1 cellular context compared by ENCODE assay signal in the genomic region with DNA sequence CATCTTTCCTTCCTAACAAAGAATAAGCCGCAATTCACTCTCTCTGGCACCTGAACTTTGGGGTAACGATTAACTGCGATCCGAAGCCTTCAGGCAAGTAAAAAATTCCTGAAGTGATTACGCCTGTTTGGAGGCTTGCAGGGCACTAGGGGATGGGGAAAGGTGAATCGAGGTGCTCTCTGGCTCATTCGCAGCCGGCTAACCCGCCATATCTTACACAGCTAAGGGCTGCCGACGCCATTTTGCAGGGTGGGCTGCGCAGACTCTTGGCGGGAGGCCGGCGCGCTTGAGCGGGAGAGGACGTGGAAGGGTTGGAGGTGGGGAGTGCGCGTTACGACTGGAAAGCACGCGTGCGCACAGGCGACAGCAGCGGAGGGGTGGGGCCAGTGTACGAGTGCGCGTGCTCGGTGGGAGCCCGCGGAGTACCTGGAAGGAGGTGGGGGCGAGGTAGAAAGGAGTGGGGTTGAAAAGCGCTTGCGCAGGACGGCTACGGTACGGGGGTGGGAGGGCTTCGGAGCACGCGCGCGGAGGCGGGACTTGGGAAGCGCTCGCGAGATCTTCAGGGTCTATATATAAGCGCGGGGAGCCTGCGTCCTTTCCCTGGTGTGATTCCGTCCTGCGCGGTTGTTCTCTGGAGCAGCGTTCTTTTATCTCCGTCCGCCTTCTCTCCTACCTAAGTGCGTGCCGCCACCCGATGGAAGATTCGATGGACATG.
TF ChIP-seq lines count a peak whose summit lies in the region.

A gene with protein sequence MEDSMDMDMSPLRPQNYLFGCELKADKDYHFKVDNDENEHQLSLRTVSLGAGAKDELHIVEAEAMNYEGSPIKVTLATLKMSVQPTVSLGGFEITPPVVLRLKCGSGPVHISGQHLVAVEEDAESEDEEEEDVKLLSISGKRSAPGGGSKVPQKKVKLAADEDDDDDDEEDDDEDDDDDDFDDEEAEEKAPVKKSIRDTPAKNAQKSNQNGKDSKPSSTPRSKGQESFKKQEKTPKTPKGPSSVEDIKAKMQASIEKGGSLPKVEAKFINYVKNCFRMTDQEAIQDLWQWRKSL (plus strand): TSS at position 595 of the 715 bp plus-strand sequence. CDS start 100 bp downstream, at position 695.

TF ChIP-seq in GM12878, 131 proteins besides CTCF, POLR2A, EP300 and RAD21 (continued from another document):
- TF ChIP-seq IKZF1 (conservative IDR thresholded peaks at IDR 0.05) (peak; percentile 86), KAT2A (conservative IDR thresholded peaks at IDR 0.05; ENCODE audit: control insufficient read depth, low read depth, low read length) (no peak; the same call in 1 of the 2 replicates), LARP7 (IDR thresholded peaks at IDR 0.05) (no peak), POU2F2 (IDR thresholded peaks at IDR 0.05; ENCODE audit: borderline replicate concordance, low read depth, low read length) (peak; percentile 89), PAX8 (IDR thresholded peaks at IDR 0.05) (no peak; the same call in 1 of the 2 replicates), RFX5 (IDR thresholded peaks at IDR 0.05; ENCODE audit: low read depth, low read length) (no peak; the same call in 1 of the 2 replicates), NBN (IDR thresholded peaks at IDR 0.05) (peak; percentile 91), STAT3 (IDR thresholded peaks at IDR 0.05; ENCODE audit: low read depth, low read length) (peak; percentile 25; the same call in 1 of the 2 replicates), NKRF (conservative IDR thresholded peaks at IDR 0.05) (peak; percentile 38; the same call in 1 of the 2 replicates), DPF2 (IDR thresholded peaks at IDR 0.05) (no peak), NFIC (IDR thresholded peaks at IDR 0.05; ENCODE audit: low read depth, low read length) (no peak), BCL11A (IDR thresholded peaks at IDR 0.05; ENCODE audit: low read depth, low read length) (0 out of 2 replicates have a peak, but pooled peaks have one; percentile 7), POLR2AphosphoS5 (IDR thresholded peaks at IDR 0.05; ENCODE audit: low read length) (peak; percentile 99), POLR2AphosphoS2 (IDR thresholded peaks at IDR 0.05; ENCODE audit: low read depth, low read length) (peak; percentile 98), RCOR1 (conservative IDR thresholded peaks at IDR 0.05; ENCODE audit: low read depth, low read length) (0 out of 2 replicates have a peak, but pooled peaks have one; percentile 84)
- TF ChIP-seq, protein P1, sequence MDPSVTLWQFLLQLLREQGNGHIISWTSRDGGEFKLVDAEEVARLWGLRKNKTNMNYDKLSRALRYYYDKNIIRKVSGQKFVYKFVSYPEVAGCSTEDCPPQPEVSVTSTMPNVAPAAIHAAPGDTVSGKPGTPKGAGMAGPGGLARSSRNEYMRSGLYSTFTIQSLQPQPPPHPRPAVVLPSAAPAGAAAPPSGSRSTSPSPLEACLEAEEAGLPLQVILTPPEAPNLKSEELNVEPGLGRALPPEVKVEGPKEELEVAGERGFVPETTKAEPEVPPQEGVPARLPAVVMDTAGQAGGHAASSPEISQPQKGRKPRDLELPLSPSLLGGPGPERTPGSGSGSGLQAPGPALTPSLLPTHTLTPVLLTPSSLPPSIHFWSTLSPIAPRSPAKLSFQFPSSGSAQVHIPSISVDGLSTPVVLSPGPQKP (IDR thresholded peaks at IDR 0.05; ENCODE audit: low read depth, low read length), result 0 out of 2 replicates have a peak, but pooled peaks have one; percentile 25
- TF ChIP-seq, protein P2, sequence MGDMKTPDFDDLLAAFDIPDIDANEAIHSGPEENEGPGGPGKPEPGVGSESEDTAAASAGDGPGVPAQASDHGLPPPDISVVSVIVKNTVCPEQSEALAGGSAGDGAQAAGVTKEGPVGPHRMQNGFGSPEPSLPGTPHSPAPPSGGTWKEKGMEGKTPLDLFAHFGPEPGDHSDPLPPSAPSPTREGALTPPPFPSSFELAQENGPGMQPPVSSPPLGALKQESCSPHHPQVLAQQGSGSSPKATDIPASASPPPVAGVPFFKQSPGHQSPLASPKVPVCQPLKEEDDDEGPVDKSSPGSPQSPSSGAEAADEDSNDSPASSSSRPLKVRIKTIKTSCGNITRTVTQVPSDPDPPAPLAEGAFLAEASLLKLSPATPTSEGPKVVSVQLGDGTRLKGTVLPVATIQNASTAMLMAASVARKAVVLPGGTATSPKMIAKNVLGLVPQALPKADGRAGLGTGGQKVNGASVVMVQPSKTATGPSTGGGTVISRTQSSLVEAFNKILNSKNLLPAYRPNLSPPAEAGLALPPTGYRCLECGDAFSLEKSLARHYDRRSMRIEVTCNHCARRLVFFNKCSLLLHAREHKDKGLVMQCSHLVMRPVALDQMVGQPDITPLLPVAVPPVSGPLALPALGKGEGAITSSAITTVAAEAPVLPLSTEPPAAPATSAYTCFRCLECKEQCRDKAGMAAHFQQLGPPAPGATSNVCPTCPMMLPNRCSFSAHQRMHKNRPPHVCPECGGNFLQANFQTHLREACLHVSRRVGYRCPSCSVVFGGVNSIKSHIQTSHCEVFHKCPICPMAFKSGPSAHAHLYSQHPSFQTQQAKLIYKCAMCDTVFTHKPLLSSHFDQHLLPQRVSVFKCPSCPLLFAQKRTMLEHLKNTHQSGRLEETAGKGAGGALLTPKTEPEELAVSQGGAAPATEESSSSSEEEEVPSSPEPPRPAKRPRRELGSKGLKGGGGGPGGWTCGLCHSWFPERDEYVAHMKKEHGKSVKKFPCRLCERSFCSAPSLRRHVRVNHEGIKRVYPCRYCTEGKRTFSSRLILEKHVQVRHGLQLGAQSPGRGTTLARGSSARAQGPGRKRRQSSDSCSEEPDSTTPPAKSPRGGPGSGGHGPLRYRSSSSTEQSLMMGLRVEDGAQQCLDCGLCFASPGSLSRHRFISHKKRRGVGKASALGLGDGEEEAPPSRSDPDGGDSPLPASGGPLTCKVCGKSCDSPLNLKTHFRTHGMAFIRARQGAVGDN (IDR thresholded peaks at IDR 0.05), result peak; percentile 73
